Comparison of ENCODE assay signal across 13 cellular contexts in the genomic region with DNA sequence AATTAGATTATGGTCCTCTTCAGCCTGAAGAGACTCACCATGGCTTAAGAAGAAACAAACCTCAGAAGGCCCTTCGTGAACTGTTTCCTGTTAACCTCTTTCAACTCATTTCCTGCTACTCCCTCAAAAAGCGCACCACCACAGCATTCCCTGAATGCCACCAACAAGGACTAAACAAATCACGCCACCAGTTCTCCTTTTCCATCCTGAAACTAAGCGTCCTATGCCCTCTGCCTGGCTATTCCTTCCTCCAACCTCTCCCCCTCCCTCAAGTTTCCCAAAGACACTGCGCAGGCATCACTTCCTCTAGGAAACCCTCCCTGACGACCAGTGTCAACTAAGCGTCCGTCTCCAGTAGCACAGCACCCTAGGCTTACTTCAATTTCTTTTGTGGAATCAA. TPM values are rescaled to one million over a fixed set of nuclear protein-coding genes. Genes with fewer than 3 reads are reported as not detected.
DNase-seq lines count a peak whose midpoint lies in the region; ATAC-seq and TF ChIP-seq lines count a peak whose summit lies in the region.
"Had no signal": no experiment of that assay in that cellular context is flagged by ENCODE, and none has a peak within 500 bp of the region (broad histone marks: within the 10 kb centered on the region; RNA-seq: fewer than 3 reads in every experiment).

No MANE protein-coding gene starts in this region.

- intact Hi-C loops in lower lobe of right lung (cut with DNase I): no loop called here

- H3K36me3 ChIP-seq in lower lobe of right lung (peaks cover 75% of the 10 kb centered on the region), subcutaneous abdominal adipose tissue (ENCODE audit: control insufficient read depth in 5 of 5, insufficient read depth in 5 of 5, low read length in 5 of 5) (peaks cover 25 to 79% (median 52%) of the 10 kb centered on the region in 5 donors)

- no peaks in the 10 kb centered on the region for H3K9me3 Mint-ChIP-seq in activated naive CD4-positive, alpha-beta T cell treated with anti-CD3 and anti-CD28 coated beads, Interleukin-2, amount 10 ng/mL, durations not matched to agents 7 days and 5 days
- H3K9me3 Mint-ChIP-seq in central memory CD8-positive, alpha-beta T cell: no peaks in the 10 kb centered on the region
- H3K9me3 Mint-ChIP-seq: stimulated activated naive B cell treated with anti-CD40 and anti-IgM and Interleukin-4, amounts not matched to agents 10 μg/mL and 1 μg/mL and 100 μg/mL, for 72 hours had no signal

- peaks cover 51% of the 10 kb centered on the region for H3K4me1 Mint-ChIP-seq in activated naive CD4-positive, alpha-beta T cell treated with anti-CD3 and anti-CD28 coated beads, Interleukin-2, amount 10 ng/mL, durations not matched to agents 7 days and 5 days
- peaks cover 65% of the 10 kb centered on the region for H3K4me1 Mint-ChIP-seq in central memory CD8-positive, alpha-beta T cell

- peak overlapping the region; percentile 80 for H3K27ac Mint-ChIP-seq in activated naive CD4-positive, alpha-beta T cell treated with anti-CD3 and anti-CD28 coated beads, Interleukin-2, amount 10 ng/mL, durations not matched to agents 7 days and 5 days
- peak overlapping the region; percentile 45 for H3K27ac Mint-ChIP-seq in central memory CD8-positive, alpha-beta T cell (ENCODE audit: low read depth)
- H3K27ac Mint-ChIP-seq: stimulated activated naive B cell treated with anti-CD40 and anti-IgM and Interleukin-4, amounts not matched to agents 10 μg/mL and 1 μg/mL and 100 μg/mL, for 72 hours had no signal

- CTCF ChIA-PET in activated naive CD4-positive, alpha-beta T cell treated with anti-CD3 and anti-CD28 coated beads, Interleukin-2, amount 10 ng/mL, durations not matched to agents 7 days and 5 days (lab: Charles Lee): no interaction called here

- H3K4me3 ChIP-seq in lower lobe of right lung (no peak overlapping the region), subcutaneous abdominal adipose tissue (ENCODE audit: low read depth in 1 of 5, low read length in 5 of 5) (no peak overlapping the region)
- H3K4me3 ChIP-seq: esophagus muscularis mucosa had no signal

- H3K9ac ChIP-seq in subcutaneous abdominal adipose tissue (ENCODE audit: low read length in 5 of 5): peak overlapping the region in 2 of 5 donors; percentile 1 to 23

- H3K4me1 ChIP-seq in lower lobe of right lung (peaks cover 37% of the 10 kb centered on the region), subcutaneous abdominal adipose tissue (ENCODE audit: control insufficient read depth in 5 of 5, insufficient read depth in 5 of 5, low read length in 5 of 5) (peaks cover 3 to 65% (median 60%) of the 10 kb centered on the region in 5 donors)

- H3K27ac ChIP-seq in lower lobe of right lung (peak overlapping the region; percentile 44), subcutaneous abdominal adipose tissue (ENCODE audit: low read depth, low read length) (peak overlapping the region; percentile 62)

- TF ChIP-seq CTCF in lower lobe of right lung (IDR thresholded peaks at IDR 0.05): no peak
- no peak for TF ChIP-seq CTCF in omental fat pad (IDR thresholded peaks at IDR 0.05)

- no peak for ATAC-seq in central memory CD8-positive, alpha-beta T cell (replicated peaks; ENCODE audit: extremely low read depth, poor library complexity, severe bottlenecking)
- ATAC-seq in lower lobe of right lung (peak; percentile 16 to 59), omental fat pad (ENCODE audit: low FRiP score) (no peak)
- ATAC-seq: stimulated activated naive B cell treated with anti-CD40 and anti-IgM and Interleukin-4, amounts not matched to agents 10 μg/mL and 1 μg/mL and 100 μg/mL, for 72 hours had no signal

- no peaks in the 10 kb centered on the region for H3K27me3 ChIP-seq in lower lobe of right lung (ENCODE audit: low read depth)
- H3K27me3 ChIP-seq in subcutaneous abdominal adipose tissue (ENCODE audit: control insufficient read depth in 5 of 5, insufficient read depth in 4 of 5, low read length in 5 of 5): no peaks in the 10 kb centered on the region
- H3K27me3 ChIP-seq: esophagus muscularis mucosa had no signal

- DNase-seq in activated naive CD4-positive, alpha-beta T cell treated with anti-CD3 and anti-CD28 coated beads, Interleukin-2, amount 10 ng/mL, durations not matched to agents 7 days and 5 days: no peak
- no peak for DNase-seq in activated naive CD4-positive, alpha-beta T cell (lab: John Stamatoyannopoulos, UW)
- no peak for DNase-seq in central memory CD8-positive, alpha-beta T cell (ENCODE audit: low spot score in 2 of 2)
- DNase-seq in lower lobe of right lung (no peak), omental fat pad (ENCODE audit: low spot score) (no peak), SKM-1 treated with dmso at 0.1 percent for 144 hours (lab: John Stamatoyannopoulos, UW; ENCODE audit: unreplicated experiment) (no peak), HK-2 (ENCODE audit: unreplicated experiment) (no peak)
- DNase-seq: aorta; left cardiac atrium; RPMI8226; stimulated activated naive B cell treated with anti-CD40 and anti-IgM and Interleukin-4, amounts not matched to agents 10 μg/mL and 1 μg/mL and 100 μg/mL, for 72 hours had no signal

- H3K9me3 ChIP-seq in lower lobe of right lung (no peaks in the 10 kb centered on the region), subcutaneous abdominal adipose tissue (ENCODE audit: control insufficient read depth in 5 of 5, low read length in 5 of 5) (no peaks in the 10 kb centered on the region)
- H3K9me3 ChIP-seq: esophagus muscularis mucosa had no signal

- peaks cover 61% of the 10 kb centered on the region for H3K36me3 Mint-ChIP-seq in activated naive CD4-positive, alpha-beta T cell treated with anti-CD3 and anti-CD28 coated beads, Interleukin-2, amount 10 ng/mL, durations not matched to agents 7 days and 5 days
- peaks cover 63% of the 10 kb centered on the region for H3K36me3 Mint-ChIP-seq in central memory CD8-positive, alpha-beta T cell (ENCODE audit: insufficient read depth)

- H3K27me3 Mint-ChIP-seq in activated naive CD4-positive, alpha-beta T cell treated with anti-CD3 and anti-CD28 coated beads, Interleukin-2, amount 10 ng/mL, durations not matched to agents 7 days and 5 days: no peaks in the 10 kb centered on the region
- no peaks in the 10 kb centered on the region for H3K27me3 Mint-ChIP-seq in central memory CD8-positive, alpha-beta T cell
- H3K27me3 Mint-ChIP-seq: stimulated activated naive B cell treated with anti-CD40 and anti-IgM and Interleukin-4, amounts not matched to agents 10 μg/mL and 1 μg/mL and 100 μg/mL, for 72 hours had no signal

- peak overlapping the region; percentile 24 for H3K4me3 Mint-ChIP-seq in activated naive CD4-positive, alpha-beta T cell treated with anti-CD3 and anti-CD28 coated beads, Interleukin-2, amount 10 ng/mL, durations not matched to agents 7 days and 5 days
- no peak overlapping the region for H3K4me3 Mint-ChIP-seq in central memory CD8-positive, alpha-beta T cell
- H3K4me3 Mint-ChIP-seq: stimulated activated naive B cell treated with anti-CD40 and anti-IgM and Interleukin-4, amounts not matched to agents 10 μg/mL and 1 μg/mL and 100 μg/mL, for 72 hours had no signal

RNA-seq across cellular contexts. Expression of a gene that starts 12.0 kb away (rescaled TPM):
- total RNA-seq in lower lobe of right lung (97.1 TPM), omental fat pad (100 to 1,000 TPM in 3 of 4 donors, 10 to 100 TPM in 1; 98.0 to 263 (median 147) TPM)

RNA-seq across cellular contexts. Expression of a gene that starts 44.3 kb away (rescaled TPM):
- 609 TPM for total RNA-seq in lower lobe of right lung
- total RNA-seq in omental fat pad: 100 to 1,000 TPM; 178 to 353 (median 267) TPM

Comparison
In these comparisons a context has a peak if more than half of its experiments do, and no peak if none do; other contexts are left out.
1. ATAC-seq: peak in lower lobe of right lung (2 of 2); none in central memory CD8-positive, alpha-beta T cell (single experiment) and omental fat pad (single experiment).